In genomic region chr15:90035835-90036220, GRCh38 we compare ENCODE assay signal across 10 cellular contexts. TPM values are rescaled to one million over a fixed set of nuclear protein-coding genes. Genes with fewer than 3 reads are reported as not detected.
DNase-seq lines count a peak whose midpoint lies in the region; ATAC-seq, FAIRE-seq and TF ChIP-seq lines count a peak whose summit lies in the region.
"Had no signal": no experiment of that assay in that cellular context is flagged by ENCODE, and none has a peak within 500 bp of the region (broad histone marks: within the 10 kb centered on the region; RNA-seq: fewer than 3 reads in every experiment).

No MANE protein-coding gene starts in this region.

- CTCF ChIA-PET in CD4-positive, alpha-beta memory T cell (lab: Charles Lee; ENCODE audit: partially characterized antibody), result no interaction called here

- in situ Hi-C loops in HAP-1 (cut with MboI; ENCODE audit: low sequenced_read_pairs), result no loop called here

- H3K9me2 ChIP-seq in OCI-LY1 (ENCODE audit: low read depth, low read length), result no peaks in the 10 kb centered on the region

- no peak overlapping the region for H3K27ac ChIP-seq in CD4-positive, alpha-beta memory T cell (ENCODE audit: low read depth, low read length)
- H3K27ac ChIP-seq in OCI-LY1 (ENCODE audit: low read depth, low read length, poor library complexity, severe bottlenecking) (peak overlapping the region; percentile 37), epithelial cell of prostate (peak overlapping the region; percentile 70), pancreas (peak overlapping the region in 3 of 4 donors; percentile 60 to 85 (median 85))
- H3K27ac ChIP-seq: WERI-Rb-1 had no signal

- H3K36me3 ChIP-seq in CD4-positive, alpha-beta memory T cell (ENCODE audit: insufficient read depth, low read length), result no peaks in the 10 kb centered on the region
- H3K36me3 ChIP-seq in OCI-LY1 (ENCODE audit: insufficient read depth, low read length) (no peaks in the 10 kb centered on the region), pancreas (no peaks in the 10 kb centered on the region), HAP-1 (replicated peaks) (no peaks in the 10 kb centered on the region)
- H3K36me3 ChIP-seq: WERI-Rb-1 had no signal

- FAIRE-seq in pancreas (lab: Jason Lieb, UNC), result no peak

- intact Hi-C loops in CD4-positive, alpha-beta memory T cell (cut with micrococcal nuclease), result loop anchor here (2.0 kb wide), 2 partner anchors 23 to 35 kb away; no protein-coding TSS in a partner anchor
- intact Hi-C loops in pancreas (cut with DNase I), result no loop called here

- H3K9me3 Mint-ChIP-seq in CD4-positive, alpha-beta memory T cell, result peaks cover 0 to 2% (median 0%) of the 10 kb centered on the region in 8 donors

- H3K4me3 ChIP-seq in CD4-positive, alpha-beta memory T cell (ENCODE audit: low read length in 2 of 2), result no peak overlapping the region
- H3K4me3 ChIP-seq in OCI-LY1 (ENCODE audit: low read depth, low read length, poor library complexity, severe bottlenecking) (no peak overlapping the region), pancreas (no peak overlapping the region), HAP-1 (no peak overlapping the region)

- WGBS in pancreas, 2 donors, result 84 to 86% methylated on average over 9 of the region's 9 CpGs

- TF ChIP-seq CTCF in OCI-LY1 (IDR thresholded peaks at IDR 0.05; ENCODE audit: low read length) (no peak), pancreas (IDR thresholded peaks at IDR 0.05) (no peak)

- H3K9me3 ChIP-seq in CD4-positive, alpha-beta memory T cell (ENCODE audit: control insufficient read depth in 1 of 2, low read length in 2 of 2), result no peaks in the 10 kb centered on the region
- H3K9me3 ChIP-seq in OCI-LY1 (ENCODE audit: low read length), result no peaks in the 10 kb centered on the region
- H3K9me3 ChIP-seq in pancreas, result no peaks in the 10 kb centered on the region
- no peaks in the 10 kb centered on the region for H3K9me3 ChIP-seq in HAP-1

- peak overlapping the region in 2 of 8 donors; percentile 71 to 72 for H3K4me3 Mint-ChIP-seq in CD4-positive, alpha-beta memory T cell

- peaks cover 0 to 4% of the 10 kb centered on the region in 2 donors for H3K36me3 Mint-ChIP-seq in CD4-positive, alpha-beta memory T cell

- no peak overlapping the region for H2AFZ ChIP-seq in OCI-LY1 (ENCODE audit: low read length)

- H3K4me1 Mint-ChIP-seq in CD4-positive, alpha-beta memory T cell, result peaks cover 46 to 91% (median 70%) of the 10 kb centered on the region in 4 donors

- DNase-seq in CD4-positive, alpha-beta memory T cell, result no peak
- DNase-seq in epithelial cell of prostate (ENCODE audit: low read depth, low spot score) (no peak), pancreas (peak in 2 of 6 donors; percentile 28 to 43), EL (no peak), GOT3 (lab: John Stamatoyannopoulos, UW) (no peak), HAP-1 (ENCODE audit: low spot score in 2 of 2) (no peak)
- DNase-seq: effector memory CD4-positive, alpha-beta T cell had no signal

- H3K27me3 ChIP-seq in CD4-positive, alpha-beta memory T cell (ENCODE audit: insufficient read depth, low read length), result no peaks in the 10 kb centered on the region
- H3K27me3 ChIP-seq in OCI-LY1 (ENCODE audit: insufficient read depth, low read length) (no peaks in the 10 kb centered on the region), pancreas (no peaks in the 10 kb centered on the region), HAP-1 (ENCODE audit: low read depth) (no peaks in the 10 kb centered on the region)

- ATAC-seq in pancreas, result no peak
- ATAC-seq in HG03432 (IDR thresholded peaks at IDR 0.05; ENCODE audit: unreplicated experiment), result no peak

- peak overlapping the region in 6 of 7 donors; percentile 6 to 87 (median 62) for H3K27ac Mint-ChIP-seq in CD4-positive, alpha-beta memory T cell

- POLR2A ChIA-PET in CD4-positive, alpha-beta memory T cell (lab: Charles Lee; ENCODE audit: partially characterized antibody), result no interaction called here

- H3K27me3 Mint-ChIP-seq in CD4-positive, alpha-beta memory T cell, result no peaks in the 10 kb centered on the region

- no peaks in the 10 kb centered on the region for H3K79me2 ChIP-seq in OCI-LY1 (ENCODE audit: insufficient read depth, low read length)

- H3K4me1 ChIP-seq in CD4-positive, alpha-beta memory T cell (ENCODE audit: insufficient read depth, low read length), result peaks cover 70% of the 10 kb centered on the region
- H3K4me1 ChIP-seq in OCI-LY1 (ENCODE audit: insufficient read depth, low read length, severe bottlenecking), result peaks cover 66% of the 10 kb centered on the region
- H3K4me1 ChIP-seq in pancreas, result peaks cover 19 to 65% (median 38%) of the 10 kb centered on the region in 3 donors
- peaks cover 8% of the 10 kb centered on the region for H3K4me1 ChIP-seq in HAP-1

- H4K20me1 ChIP-seq in OCI-LY1 (ENCODE audit: insufficient read depth, low read length), result no peaks in the 10 kb centered on the region

- H3K9ac ChIP-seq in OCI-LY1 (ENCODE audit: low read length), result no peak overlapping the region

- H3F3A ChIP-seq in OCI-LY1 (ENCODE audit: insufficient read depth, low read length), result 0 out of 2 replicates have a peak, but pooled peaks cover 1% of the 10 kb centered on the region

- H3K4me2 ChIP-seq in OCI-LY1 (ENCODE audit: low read length), result no peak overlapping the region

RNA-seq across cellular contexts. Expression of gene ZNF710, which starts 34.7 kb away (rescaled TPM):
- total RNA-seq in CD4-positive, alpha-beta memory T cell, result 10 to 100 TPM; 19.2 to 19.7 TPM
- 1 to 10 TPM in 1 of 2 donors, under 1 TPM in 1; 0.10 to 2.7 TPM for polyA plus RNA-seq in CD4-positive, alpha-beta memory T cell
- 100 to 1,000 TPM in 1 of 6 donors, 10 to 100 TPM in 5; 31.9 to 298 (median 36.4) TPM for total RNA-seq in pancreas
- 100 to 1,000 TPM in 1 of 2 donors, 10 to 100 TPM in 1; 69.2 to 128 TPM for polyA plus RNA-seq in pancreas
